ENCODE assay signal across 8 cellular contexts in genomic region chr1:243254233-243254926, GRCh38. TPM values are rescaled to one million over a fixed set of nuclear protein-coding genes. Genes with fewer than 3 reads are reported as not detected.
DNase-seq lines count a peak whose midpoint lies in the region; ATAC-seq and TF ChIP-seq lines count a peak whose summit lies in the region.

No MANE protein-coding gene starts in this region.

- peak overlapping the region; percentile 89 for H4K91ac ChIP-seq in trophoblast cell (ENCODE audit: low read depth, low read length)

- H3K9me3 Mint-ChIP-seq in CD8-positive, alpha-beta T cell: no peaks in the 10 kb centered on the region
- H3K9me3 Mint-ChIP-seq in activated naive CD8-positive, alpha-beta T cell treated with anti-CD3 and anti-CD28 coated beads, Interleukin-2, amount 10 ng/mL, durations not matched to agents 7 days and 5 days: no peaks in the 10 kb centered on the region

- H3K4me1 ChIP-seq in CD8-positive, alpha-beta T cell (ENCODE audit: insufficient read depth, low read length): peaks cover 26% of the 10 kb centered on the region
- no peaks in the 10 kb centered on the region for H3K4me1 ChIP-seq in SJCRH30
- peaks cover 31% of the 10 kb centered on the region for H3K4me1 ChIP-seq in cardiac muscle cell (ENCODE audit: low read depth)
- no peaks in the 10 kb centered on the region for H3K4me1 ChIP-seq in trophoblast cell (ENCODE audit: control insufficient read depth in 1 of 2, insufficient read depth in 2 of 2, low read length in 2 of 2)
- peaks cover 35% of the 10 kb centered on the region for H3K4me1 ChIP-seq in upper lobe of right lung

- no peaks in the 10 kb centered on the region for H3K27me3 ChIP-seq in CD8-positive, alpha-beta T cell (ENCODE audit: insufficient read depth, low read length)
- H3K27me3 ChIP-seq in SJCRH30: no peaks in the 10 kb centered on the region
- H3K27me3 ChIP-seq in cardiac muscle cell: no peaks in the 10 kb centered on the region
- H3K27me3 ChIP-seq in trophoblast cell (ENCODE audit: insufficient read depth, low read length): no peaks in the 10 kb centered on the region
- H3K27me3 ChIP-seq in upper lobe of right lung: no peaks in the 10 kb centered on the region

- H3K23ac ChIP-seq in trophoblast cell (ENCODE audit: low read length): no peak overlapping the region

- H3K4ac ChIP-seq in trophoblast cell (ENCODE audit: low read depth, low read length): peak overlapping the region; percentile 75

- H3K18ac ChIP-seq in trophoblast cell (ENCODE audit: low read length): peak overlapping the region; percentile 97

- peak overlapping the region; percentile 92 for H4K8ac ChIP-seq in trophoblast cell (ENCODE audit: low read depth, low read length)

- H2BK120ac ChIP-seq in trophoblast cell (ENCODE audit: insufficient read depth, low read length, poor library complexity): peak overlapping the region; percentile 93

- POLR2A ChIA-PET in CD8-positive, alpha-beta T cell (lab: Charles Lee): interaction anchor here (0.5 to 1.9 kb wide), 9 partner anchors 19 to 1735 kb away, joined by 3 to 13 read pairs (median 4); partner anchors contain the start of genes ADSS2, CATSPERE and FH
- POLR2A ChIA-PET in activated naive CD8-positive, alpha-beta T cell treated with anti-CD3 and anti-CD28 coated beads, Interleukin-2, amount 10 ng/mL, durations not matched to agents 7 days and 5 days (lab: Charles Lee): interaction anchor here (0.8 to 2.6 kb wide), 5 partner anchors 10 to 793 kb away, joined by 3 to 14 read pairs (median 4); no protein-coding TSS in a partner anchor

- in situ Hi-C loops in KBM-7 (cut with MboI; ENCODE audit: low pct_unique_long_range_greater_than_20kb, low sequenced_read_pairs): no loop called here

- peaks cover 18% of the 10 kb centered on the region for H3K36me3 Mint-ChIP-seq in CD8-positive, alpha-beta T cell
- peaks cover under 1% of the 10 kb centered on the region for H3K36me3 Mint-ChIP-seq in activated naive CD8-positive, alpha-beta T cell treated with anti-CD3 and anti-CD28 coated beads, Interleukin-2, amount 10 ng/mL, durations not matched to agents 7 days and 5 days

- H3K27me3 Mint-ChIP-seq in CD8-positive, alpha-beta T cell (ENCODE audit: low read depth): no peaks in the 10 kb centered on the region
- no peaks in the 10 kb centered on the region for H3K27me3 Mint-ChIP-seq in activated naive CD8-positive, alpha-beta T cell treated with anti-CD3 and anti-CD28 coated beads, Interleukin-2, amount 10 ng/mL, durations not matched to agents 7 days and 5 days

- H3K27ac Mint-ChIP-seq in CD8-positive, alpha-beta T cell: peak overlapping the region; percentile 95
- peak overlapping the region; percentile 98 for H3K27ac Mint-ChIP-seq in activated naive CD8-positive, alpha-beta T cell treated with anti-CD3 and anti-CD28 coated beads, Interleukin-2, amount 10 ng/mL, durations not matched to agents 7 days and 5 days

- peak overlapping the region; percentile 30 for H2AK5ac ChIP-seq in trophoblast cell (ENCODE audit: low read length)

- H3K9me3 ChIP-seq in CD8-positive, alpha-beta T cell (ENCODE audit: low read length): no peaks in the 10 kb centered on the region
- H3K9me3 ChIP-seq in SJCRH30 (replicated peaks): no peaks in the 10 kb centered on the region
- no peaks in the 10 kb centered on the region for H3K9me3 ChIP-seq in cardiac muscle cell (ENCODE audit: low read depth)
- H3K9me3 ChIP-seq in trophoblast cell (ENCODE audit: insufficient read depth, low read depth, low read length): peaks cover 1% of the 10 kb centered on the region
- no peaks in the 10 kb centered on the region for H3K9me3 ChIP-seq in upper lobe of right lung

- H4K12ac ChIP-seq in trophoblast cell (ENCODE audit: low read depth, low read length): peak overlapping the region; percentile 98

- peak overlapping the region; percentile 93 for H3K27ac ChIP-seq in CD8-positive, alpha-beta T cell (ENCODE audit: low read depth, low read length)
- H3K27ac ChIP-seq in SJCRH30 (peak overlapping the region; percentile 91), cardiac muscle cell (peak overlapping the region; percentile 86), trophoblast cell (ENCODE audit: low read depth, low read length) (peak overlapping the region; percentile 96), upper lobe of right lung (peak overlapping the region; percentile 96)

- H3K14ac ChIP-seq in trophoblast cell (ENCODE audit: low read length): peak overlapping the region; percentile 89

- WGBS in trophoblast cell (ENCODE audit: extremely low coverage, insufficient coverage, insufficient read length): no CpG with 5 or more reads among the region's 50 CpGs

- CTCF ChIA-PET in CD8-positive, alpha-beta T cell (lab: Charles Lee): no interaction called here

- intact Hi-C loops in CD8-positive, alpha-beta T cell (cut with DNase I, micrococcal nuclease): loop anchor here (2.0 to 10.0 kb wide), 10 partner anchors 596 to 1614 kb away; partner anchors contain the start of genes CHML (in 2 of the 2), COX20 (in 2 of the 2), OPN3 (in 2 of the 2) and AKT3 (in 1 of the 2)
- intact Hi-C loops in upper lobe of right lung (cut with DNase I): no loop called here

- H3K4me2 ChIP-seq in trophoblast cell (ENCODE audit: low read length): peak overlapping the region; percentile 73

- H2BK5ac ChIP-seq in trophoblast cell (ENCODE audit: low read depth, low read length, poor library complexity): peak overlapping the region; percentile 86

- ATAC-seq in CD8-positive, alpha-beta T cell: peak; percentile 11
- ATAC-seq in GM21447 (IDR thresholded peaks at IDR 0.05; ENCODE audit: unreplicated experiment): peak; percentile 24
- ATAC-seq in activated naive CD8-positive, alpha-beta T cell treated with anti-CD3 and anti-CD28 coated beads, Interleukin-2, amount 10 ng/mL, durations not matched to agents 7 days and 5 days (ENCODE audit: low read depth): peak; percentile 16
- ATAC-seq in upper lobe of right lung: peak; percentile 53

- H2BK12ac ChIP-seq in trophoblast cell (ENCODE audit: low read length): no peak overlapping the region

- DNase-seq in CD8-positive, alpha-beta T cell: peak in 5 of 7 experiments; percentile 16 to 66 (median 32)
- DNase-seq in KBM-7 (peak; percentile 81), SJCRH30 (peak; percentile 60 to 69), cardiac muscle cell (ENCODE audit: low read depth in 1 of 2, low spot score in 1 of 2) (peak; percentile 73 to 75), trophoblast cell (peak; percentile 24 to 60), upper lobe of right lung (peak; percentile 89)
- DNase-seq in activated naive CD8-positive, alpha-beta T cell treated with anti-CD3 and anti-CD28 coated beads, Interleukin-2, amount 10 ng/mL, durations not matched to agents 7 days and 5 days: peak; percentile 69

- peaks cover 10% of the 10 kb centered on the region for H3K79me2 ChIP-seq in trophoblast cell (ENCODE audit: control insufficient read depth, insufficient read depth, low read length, poor library complexity)

- peaks cover 15% of the 10 kb centered on the region for H3K79me1 ChIP-seq in trophoblast cell (ENCODE audit: low read length)

- H3K9ac ChIP-seq in trophoblast cell (ENCODE audit: low read length): peak overlapping the region; percentile 96

- H3K4me3 ChIP-seq in CD8-positive, alpha-beta T cell (ENCODE audit: low read depth, low read length): peak overlapping the region; percentile 94
- peak overlapping the region; percentile 85 for H3K4me3 ChIP-seq in SJCRH30
- H3K4me3 ChIP-seq in cardiac muscle cell: peak overlapping the region; percentile 92
- peak overlapping the region; percentile 100 for H3K4me3 ChIP-seq in trophoblast cell (ENCODE audit: low read depth, low read length)
- H3K4me3 ChIP-seq in upper lobe of right lung: peak overlapping the region; percentile 82

- H2AFZ ChIP-seq in trophoblast cell (ENCODE audit: insufficient read depth, low read length, poor library complexity): peak overlapping the region; percentile 98

- H3K4me3 Mint-ChIP-seq in CD8-positive, alpha-beta T cell: peak overlapping the region; percentile 96
- peak overlapping the region; percentile 95 for H3K4me3 Mint-ChIP-seq in activated naive CD8-positive, alpha-beta T cell treated with anti-CD3 and anti-CD28 coated beads, Interleukin-2, amount 10 ng/mL, durations not matched to agents 7 days and 5 days

- TF ChIP-seq CTCF in CD8-positive, alpha-beta T cell (IDR thresholded peaks at IDR 0.05): no peak
- TF ChIP-seq CTCF in cardiac muscle cell (IDR thresholded peaks at IDR 0.05; ENCODE audit: low read depth, low read length): no peak
- TF ChIP-seq CTCF in upper lobe of right lung (IDR thresholded peaks at IDR 0.05): no peak

- H3K36me3 ChIP-seq in CD8-positive, alpha-beta T cell (ENCODE audit: insufficient read depth, low read length): no peaks in the 10 kb centered on the region
- peaks cover 1% of the 10 kb centered on the region; the same call in 1 of the 2 replicates for H3K36me3 ChIP-seq in SJCRH30
- no peaks in the 10 kb centered on the region for H3K36me3 ChIP-seq in cardiac muscle cell
- peaks cover 0 to under 1% of the 10 kb centered on the region in 2 experiments for H3K36me3 ChIP-seq in trophoblast cell (ENCODE audit: control insufficient read depth in 1 of 2, insufficient read depth in 2 of 2, low read length in 2 of 2)
- H3K36me3 ChIP-seq in upper lobe of right lung: no peaks in the 10 kb centered on the region

- H3K4me1 Mint-ChIP-seq in CD8-positive, alpha-beta T cell (ENCODE audit: low read depth): peaks cover 49% of the 10 kb centered on the region
- H3K4me1 Mint-ChIP-seq in activated naive CD8-positive, alpha-beta T cell treated with anti-CD3 and anti-CD28 coated beads, Interleukin-2, amount 10 ng/mL, durations not matched to agents 7 days and 5 days: peaks cover 24% of the 10 kb centered on the region

RNA-seq across cellular contexts. Expression of gene CEP170, which starts 0.7 kb away (rescaled TPM):
- total RNA-seq in CD8-positive, alpha-beta T cell: 10 to 100 TPM; 23.9 to 26.6 TPM
- 76.1 and 87.3 TPM in 2 replicates for total RNA-seq in SJCRH30 (2014; rRNA removed; shearing (Covaris generic))
- 10 to 100 TPM; 36.1 to 37.8 TPM for total RNA-seq in activated naive CD8-positive, alpha-beta T cell treated with anti-CD3 and anti-CD28 coated beads, Interleukin-2, amount 10 ng/mL, durations not matched to agents 7 days and 5 days
- 36.7 and 76.9 TPM in 2 replicates for total RNA-seq in cardiac muscle cell
- polyA plus RNA-seq in cardiac muscle cell: 45.9 and 50.2 TPM in 2 replicates
- polyA plus RNA-seq in trophoblast cell (2013): 49.0 and 50.2 TPM in 2 replicates
- 86.5 TPM for total RNA-seq in upper lobe of right lung

RNA-seq across cellular contexts. Expression of gene SDCCAG8, which starts 1.5 kb away (rescaled TPM):
- total RNA-seq in CD8-positive, alpha-beta T cell: 10 to 100 TPM; 17.7 to 25.4 TPM
- total RNA-seq in SJCRH30 (2014; rRNA removed; shearing (Covaris generic)): 10.0 and 13.6 TPM in 2 replicates
- 10 to 100 TPM; 27.3 to 32.7 TPM for total RNA-seq in activated naive CD8-positive, alpha-beta T cell treated with anti-CD3 and anti-CD28 coated beads, Interleukin-2, amount 10 ng/mL, durations not matched to agents 7 days and 5 days
- total RNA-seq in cardiac muscle cell (23.3 and 23.8 TPM in 2 replicates), upper lobe of right lung (71.9 TPM)
- polyA plus RNA-seq in cardiac muscle cell: 38.5 and 58.6 TPM in 2 replicates
- 19.6 and 20.8 TPM in 2 replicates for polyA plus RNA-seq in trophoblast cell (2013)

Comparison
In these comparisons a context has a peak if more than half of its experiments do, and no peak if none do; other contexts are left out.
1. Peak in every context shown above with its lines: DNase-seq, ATAC-seq, H3K4me3 ChIP-seq and H3K27ac ChIP-seq.
2. DNase-seq: peak in every context shown above with its lines; median percentile 89 in upper lobe of right lung; 81 in KBM-7; 74 in cardiac muscle cell; 69 in activated naive CD8-positive, alpha-beta T cell treated with anti-CD3 and anti-CD28 coated beads, Interleukin-2, amount 10 ng/mL, durations not matched to agents 7 days and 5 days; 64 in SJCRH30; 42 in trophoblast cell; 32 in CD8-positive, alpha-beta T cell.